19 cellular contexts compared by ENCODE assay signal in genomic region chr17:2028737-2029136, GRCh38. TPM values are rescaled to one million over a fixed set of nuclear protein-coding genes. Genes with fewer than 3 reads are reported as not detected.
DNase-seq lines count a peak whose midpoint lies in the region; ATAC-seq and TF ChIP-seq lines count a peak whose summit lies in the region.
"Had no signal": no experiment of that assay in that cellular context is flagged by ENCODE, and none has a peak within 500 bp of the region (broad histone marks: within the 10 kb centered on the region; RNA-seq: fewer than 3 reads in every experiment).

No MANE protein-coding gene starts in this region.

- WGBS in sigmoid colon, 2 donors: 43 to 63% methylated on average over 6 of the region's 6 CpGs

- no peaks in the 10 kb centered on the region for H3K9me3 ChIP-seq in CD8-positive, alpha-beta T cell (ENCODE audit: low read length)
- no peaks in the 10 kb centered on the region for H3K9me3 ChIP-seq in HEK293 (ENCODE audit: control insufficient read depth, insufficient read depth, low read depth, low read length)
- H3K9me3 ChIP-seq in neural progenitor cell (ENCODE audit: low read depth): no peaks in the 10 kb centered on the region
- H3K9me3 ChIP-seq in sigmoid colon: no peaks in the 10 kb centered on the region

- peaks cover 23% of the 10 kb centered on the region for H3K36me3 Mint-ChIP-seq in CD8-positive, alpha-beta T cell
- H3K36me3 Mint-ChIP-seq in central memory CD8-positive, alpha-beta T cell (ENCODE audit: insufficient read depth): peaks cover 7% of the 10 kb centered on the region
- peaks cover 1% of the 10 kb centered on the region for H3K36me3 Mint-ChIP-seq in neural progenitor cell

- peaks cover 42% of the 10 kb centered on the region for H3K4me1 ChIP-seq in CD8-positive, alpha-beta T cell (ENCODE audit: insufficient read depth, low read length)
- H3K4me1 ChIP-seq in HEK293 (ENCODE audit: control insufficient read depth, insufficient read depth, low read length): peaks cover 15% of the 10 kb centered on the region
- peaks cover 18% of the 10 kb centered on the region for H3K4me1 ChIP-seq in neural progenitor cell
- H3K4me1 ChIP-seq in sigmoid colon: peaks cover 0 to 55% (median 45%) of the 10 kb centered on the region in 4 donors

- H3K4me3 Mint-ChIP-seq in CD8-positive, alpha-beta T cell: peak overlapping the region; percentile 43
- H3K4me3 Mint-ChIP-seq in central memory CD8-positive, alpha-beta T cell: peak overlapping the region; percentile 45
- peak overlapping the region; percentile 69 for H3K4me3 Mint-ChIP-seq in neural progenitor cell

- DNase-seq in CD8-positive, alpha-beta T cell: no peak
- DNase-seq in central memory CD8-positive, alpha-beta T cell (ENCODE audit: low spot score in 2 of 2): no peak
- DNase-seq in neural progenitor cell (ENCODE audit: low spot score) (no peak), NCI-H2107 (lab: John Stamatoyannopoulos, UW) (no peak), sigmoid colon (no peak), NCI-H1436 (lab: John Stamatoyannopoulos, UW) (no peak)
- DNase-seq: activated CD8-positive, alpha-beta memory T cell treated with anti-CD3 and anti-CD28 coated beads for 24 hours; C1 segment of cervical spinal cord; DMS79; effector CD4-positive, alpha-beta T cell; H9; head of caudate nucleus; Kasumi-1; NCI-H146; NCI-H226; occipital lobe; stimulated activated CD4-positive, alpha-beta T cell treated with anti-CD3 and anti-CD28 coated beads, Interleukin-4, amount 100 ng/mL, for 4 hours; SW 1271 had no signal

- H3K27me3 Mint-ChIP-seq in CD8-positive, alpha-beta T cell (ENCODE audit: low read depth): peaks cover 14% of the 10 kb centered on the region
- H3K27me3 Mint-ChIP-seq in central memory CD8-positive, alpha-beta T cell: peaks cover 36% of the 10 kb centered on the region
- H3K27me3 Mint-ChIP-seq in neural progenitor cell (ENCODE audit: insufficient read depth, low read depth): peaks cover 29% of the 10 kb centered on the region

- H3K4me3 ChIP-seq in CD8-positive, alpha-beta T cell (ENCODE audit: low read depth, low read length): no peak overlapping the region
- H3K4me3 ChIP-seq in HEK293 (ENCODE audit: low read depth, low read length) (no peak overlapping the region), neural progenitor cell (no peak overlapping the region), sigmoid colon (no peak overlapping the region)

- H3K79me2 ChIP-seq in neural progenitor cell (ENCODE audit: low read depth): no peaks in the 10 kb centered on the region

- H3K4me2 ChIP-seq in neural progenitor cell: peak overlapping the region; percentile 8

- no peak overlapping the region for H3K9ac ChIP-seq in neural progenitor cell

- intact Hi-C loops in CD8-positive, alpha-beta T cell (cut with DNase I, micrococcal nuclease): no loop called here
- intact Hi-C loops in sigmoid colon (cut with DNase I): no loop called here

- H3K36me3 ChIP-seq in CD8-positive, alpha-beta T cell (ENCODE audit: insufficient read depth, low read length): peaks cover 3% of the 10 kb centered on the region
- peaks cover 0 to 13% of the 10 kb centered on the region in 2 experiments; a peak in 1 of 3 replicates for H3K36me3 ChIP-seq in HEK293 (ENCODE audit: control insufficient read depth in 2 of 2, insufficient read depth in 1 of 2, low read length in 2 of 2)
- no peaks in the 10 kb centered on the region for H3K36me3 ChIP-seq in neural progenitor cell
- H3K36me3 ChIP-seq in sigmoid colon: peaks cover 0 to 4% (median 2%) of the 10 kb centered on the region in 4 donors

- TF ChIP-seq POLR2A in sigmoid colon (IDR thresholded peaks at IDR 0.05): no peak

- no peak overlapping the region for H2AFZ ChIP-seq in neural progenitor cell (replicated peaks)

- no peaks in the 10 kb centered on the region for H3K9me3 Mint-ChIP-seq in CD8-positive, alpha-beta T cell
- H3K9me3 Mint-ChIP-seq in central memory CD8-positive, alpha-beta T cell: no peaks in the 10 kb centered on the region
- H3K9me3 Mint-ChIP-seq in neural progenitor cell: peaks cover 5% of the 10 kb centered on the region

- CTCF ChIA-PET in CD8-positive, alpha-beta T cell (lab: Charles Lee): interaction anchor here (0.9 to 1.4 kb wide), 2 partner anchors 12 to 120 kb away, joined by 3 to 4 read pairs; no protein-coding TSS in a partner anchor
- CTCF ChIA-PET in HEK293 (lab: Yijun Ruan, JAX): interaction anchor here (0.7 to 12.2 kb wide), 3 partner anchors 64 to 379 kb away, joined by 3 to 145 read pairs (median 4); partner anchors contain the start of gene RILP

- no peak for TF ChIP-seq EP300 in sigmoid colon (IDR thresholded peaks at IDR 0.05)

- H3K27ac ChIP-seq in CD8-positive, alpha-beta T cell (ENCODE audit: low read depth, low read length): no peak overlapping the region
- H3K27ac ChIP-seq in HEK293 (ENCODE audit: extremely low read depth, low read depth, low read length): no peak overlapping the region
- H3K27ac ChIP-seq in neural progenitor cell: no peak overlapping the region
- no peak overlapping the region for H3K27ac ChIP-seq in sigmoid colon

- ATAC-seq in CD8-positive, alpha-beta T cell: no peak
- ATAC-seq in central memory CD8-positive, alpha-beta T cell (replicated peaks; ENCODE audit: extremely low read depth, poor library complexity, severe bottlenecking): no peak

- H3K27me3 ChIP-seq in CD8-positive, alpha-beta T cell (ENCODE audit: insufficient read depth, low read length): no peaks in the 10 kb centered on the region
- peaks cover 61% of the 10 kb centered on the region for H3K27me3 ChIP-seq in neural progenitor cell
- H3K27me3 ChIP-seq in sigmoid colon: peaks cover 18 to 58% (median 32%) of the 10 kb centered on the region in 3 donors

- H4K20me1 ChIP-seq in neural progenitor cell (ENCODE audit: low read depth): peaks cover 4% of the 10 kb centered on the region

- POLR2A ChIA-PET in CD8-positive, alpha-beta T cell (lab: Charles Lee): no interaction called here
- POLR2A ChIA-PET in HEK293 (lab: Yijun Ruan, JAX): no interaction called here

- TF ChIP-seq CTCF in CD8-positive, alpha-beta T cell (IDR thresholded peaks at IDR 0.05): no peak
- TF ChIP-seq CTCF in HEK293 (tag by site-specific recombination; IDR thresholded peaks at IDR 0.05): peak; percentile 29; the same call in 1 of the 2 replicates
- TF ChIP-seq CTCF in neural progenitor cell (IDR thresholded peaks at IDR 0.05): no peak
- TF ChIP-seq CTCF in sigmoid colon (IDR thresholded peaks at IDR 0.05): no peak

- peaks cover 35% of the 10 kb centered on the region for H3K4me1 Mint-ChIP-seq in CD8-positive, alpha-beta T cell (ENCODE audit: low read depth)
- H3K4me1 Mint-ChIP-seq in central memory CD8-positive, alpha-beta T cell: peaks cover 28% of the 10 kb centered on the region
- H3K4me1 Mint-ChIP-seq in neural progenitor cell: peaks cover 43% of the 10 kb centered on the region

- peaks cover 23% of the 10 kb centered on the region for H3F3A ChIP-seq in neural progenitor cell (ENCODE audit: low read depth)

- no peak overlapping the region for H3K27ac Mint-ChIP-seq in CD8-positive, alpha-beta T cell
- no peak overlapping the region for H3K27ac Mint-ChIP-seq in central memory CD8-positive, alpha-beta T cell (ENCODE audit: low read depth)
- no peak overlapping the region for H3K27ac Mint-ChIP-seq in neural progenitor cell
- H3K27ac Mint-ChIP-seq: H9 had no signal

TF ChIP-seq in HEK293, 187 proteins besides CTCF, POLR2A, EP300 and RAD21:
- TF ChIP-seq GLI4 (tag by site-specific recombination; IDR thresholded peaks at IDR 0.05): no peak
- 0 out of 2 replicates have a peak, but pooled peaks have one; percentile 30 for TF ChIP-seq ZIC2 (tag by site-specific recombination; IDR thresholded peaks at IDR 0.05)
- TF ChIP-seq SP7 (tag by site-specific recombination; IDR thresholded peaks at IDR 0.05): peak; percentile 68
- no peak for TF ChIP-seq ZFP37 (tag by site-specific recombination; IDR thresholded peaks at IDR 0.05)

RNA-seq across cellular contexts. Expression of gene DPH1, which starts 1.2 kb away (rescaled TPM):
- total RNA-seq in CD8-positive, alpha-beta T cell: 100 to 1,000 TPM; 128 to 149 TPM
- total RNA-seq in neural progenitor cell (ENCODE audit: low replicate concordance) (21.1 and 28.0 TPM in 2 replicates), sigmoid colon (10 to 100 TPM; 27.6 to 60.1 (median 38.8) TPM)
- 10 to 100 TPM in 2 of 3 donors, 1 to 10 TPM in 1; 7.2 to 26.6 (median 12.0) TPM for polyA plus RNA-seq in sigmoid colon

RNA-seq across cellular contexts. Expression of gene RTN4RL1, which starts 3.6 kb away (rescaled TPM):
- total RNA-seq in CD8-positive, alpha-beta T cell: not detected
- total RNA-seq in neural progenitor cell (ENCODE audit: low replicate concordance): 3.4 and 7.2 TPM in 2 replicates
- total RNA-seq in sigmoid colon: under 1 TPM; 0.16 to 0.71 (median 0.48) TPM
- polyA plus RNA-seq in sigmoid colon: under 1 TPM in 2 of 3 donors, not detected in 1; under 0.01 to 0.69 TPM

RNA-seq across cellular contexts. Expression of gene OVCA2, which starts 13.1 kb away (rescaled TPM):
- total RNA-seq in CD8-positive, alpha-beta T cell: 10 to 100 TPM; 38.7 to 48.2 TPM
- 5.4 and 23.1 TPM in 2 replicates for total RNA-seq in neural progenitor cell (ENCODE audit: low replicate concordance)
- total RNA-seq in sigmoid colon: 10 to 100 TPM; 26.3 to 43.0 (median 32.9) TPM
- polyA plus RNA-seq in sigmoid colon: 10 to 100 TPM; 61.3 to 66.8 (median 63.3) TPM

RNA-seq across cellular contexts. Expression of gene HIC1, which starts 26.2 kb away (rescaled TPM):
- 10 to 100 TPM; 12.1 to 13.0 TPM for total RNA-seq in CD8-positive, alpha-beta T cell
- total RNA-seq in neural progenitor cell (ENCODE audit: low replicate concordance): 0.62 TPM in 1 of 2 replicates, not detected in the other
- total RNA-seq in sigmoid colon: 10 to 100 TPM; 10.4 to 44.9 (median 24.8) TPM
- 1 to 10 TPM; 1.6 to 5.4 (median 5.1) TPM for polyA plus RNA-seq in sigmoid colon
